10 cellular contexts compared by ENCODE assay signal in the genomic region with DNA sequence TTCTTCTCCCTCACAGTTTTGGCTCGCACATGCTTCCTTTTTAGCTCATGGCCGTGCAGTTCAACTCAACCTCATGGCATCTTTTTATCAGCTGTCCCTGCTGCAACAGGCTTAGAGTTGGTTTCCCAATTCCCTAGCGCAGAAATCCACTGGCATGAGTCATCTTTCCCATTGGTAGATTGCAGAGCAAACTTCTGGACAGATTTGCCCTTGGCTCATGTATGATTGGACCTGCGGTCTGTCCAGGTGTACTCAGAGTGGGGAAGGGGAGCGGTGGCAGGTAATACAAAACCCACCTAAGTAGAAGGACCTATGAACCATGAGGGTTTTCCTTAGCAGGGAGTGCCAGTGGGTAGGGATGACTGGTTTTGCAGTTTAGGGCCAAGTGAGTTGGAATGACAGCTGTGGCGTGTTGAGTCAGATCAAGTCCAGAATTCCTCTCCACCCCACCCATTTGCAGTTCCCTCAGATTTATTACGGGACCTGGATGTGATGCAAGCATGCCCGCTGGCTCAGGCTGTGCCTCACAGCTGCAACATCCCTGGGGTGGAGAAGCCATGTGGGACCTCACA.
DNase-seq lines count a peak whose midpoint lies in the region; ATAC-seq and TF ChIP-seq lines count a peak whose summit lies in the region.
"Had no signal": no experiment of that assay in that cellular context is flagged by ENCODE, and none has a peak within 500 bp of the region (broad histone marks: within the 10 kb centered on the region; RNA-seq: fewer than 3 reads in every experiment).

No MANE protein-coding gene starts in this region.

- H3K27me3 ChIP-seq in esophagus muscularis mucosa: no peaks in the 10 kb centered on the region
- no peaks in the 10 kb centered on the region for H3K27me3 ChIP-seq in CD4-positive, alpha-beta T cell (ENCODE audit: control insufficient read depth, insufficient read depth, low read length)

- H3K27ac Mint-ChIP-seq in nephron: peak overlapping the region in 2 of 3 experiments; percentile 35 to 62
- no peak overlapping the region for H3K27ac Mint-ChIP-seq in CD4-positive, alpha-beta T cell
- H3K27ac Mint-ChIP-seq: activated naive CD4-positive, alpha-beta T cell treated with anti-CD3 and anti-CD28 coated beads, Interleukin-2, amount 10 ng/mL, durations not matched to agents 7 days and 5 days had no signal

- H3K4me1 ChIP-seq in esophagus muscularis mucosa: peaks cover 0 to 5% (median 2%) of the 10 kb centered on the region in 4 donors

- TF ChIP-seq EP300 in esophagus muscularis mucosa (IDR thresholded peaks at IDR 0.05): no peak

- no peak overlapping the region for H3K4me3 Mint-ChIP-seq in nephron
- H3K4me3 Mint-ChIP-seq in CD4-positive, alpha-beta T cell: no peak overlapping the region
- H3K4me3 Mint-ChIP-seq: activated naive CD4-positive, alpha-beta T cell treated with anti-CD3 and anti-CD28 coated beads, Interleukin-2, amount 10 ng/mL, durations not matched to agents 7 days and 5 days had no signal

- ATAC-seq in Right ventricle myocardium inferior: peak; percentile 84
- ATAC-seq in CD4-positive, alpha-beta T cell (ENCODE audit: poor library complexity): no peak
- ATAC-seq: activated CD4-positive, CD25-positive, alpha-beta regulatory T cell treated with anti-CD3 and anti-CD28 coated beads, Interleukin-2, amount 50 U/mL, for 24 hours had no signal

- H3K4me3 ChIP-seq in esophagus muscularis mucosa: no peak overlapping the region

- no peaks in the 10 kb centered on the region for H3K36me3 ChIP-seq in esophagus muscularis mucosa

- peak overlapping the region in 3 of 4 donors; percentile 24 to 68 (median 28) for H3K27ac ChIP-seq in esophagus muscularis mucosa (replicated peaks in 1 of 4)
- H3K27ac ChIP-seq in CD4-positive, alpha-beta T cell (ENCODE audit: low read depth, low read length): no peak overlapping the region

- H3K27me3 Mint-ChIP-seq in nephron (ENCODE audit: low read depth): no peaks in the 10 kb centered on the region
- H3K27me3 Mint-ChIP-seq in CD4-positive, alpha-beta T cell: no peaks in the 10 kb centered on the region
- H3K27me3 Mint-ChIP-seq: activated naive CD4-positive, alpha-beta T cell treated with anti-CD3 and anti-CD28 coated beads, Interleukin-2, amount 10 ng/mL, durations not matched to agents 7 days and 5 days had no signal

- DNase-seq in Right ventricle myocardium inferior (ENCODE audit: missing footprints): peak; percentile 74
- DNase-seq in cardiac septum (ENCODE audit: low spot score): no peak
- peak; percentile 93 for DNase-seq in esophagus muscularis mucosa (ENCODE audit: extremely low spot score)
- no peak for DNase-seq in SHP77 treated with DMSO at 0.1 percent for 48 hours (lab: John Stamatoyannopoulos, UW)
- no peak for DNase-seq in activated CD8-positive, alpha-beta memory T cell treated with anti-CD3 and anti-CD28 coated beads, Interleukin-2, amount 50 U/mL, for 4 hours
- DNase-seq in NCI-H2171 (lab: John Stamatoyannopoulos, UW): no peak
- no peak for DNase-seq in CD4-positive, alpha-beta T cell
- DNase-seq: activated naive CD4-positive, alpha-beta T cell treated with anti-CD3 and anti-CD28 coated beads, Interleukin-2, amount 10 ng/mL, durations not matched to agents 7 days and 5 days had no signal

- intact Hi-C loops in Right ventricle myocardium inferior (cut with DNase I): no loop called here
- intact Hi-C loops in cardiac septum (cut with DNase I): loop anchor here (5.0 to 10.0 kb wide), 2 partner anchors 131 to 177 kb away; no protein-coding TSS in a partner anchor
- intact Hi-C loops in esophagus muscularis mucosa (cut with DNase I): no loop called here
- intact Hi-C loops in CD4-positive, alpha-beta T cell (cut with DNase I, micrococcal nuclease): no loop called here

- POLR2A ChIA-PET in CD4-positive, alpha-beta T cell (lab: Charles Lee): no interaction called here

- H3K36me3 Mint-ChIP-seq in nephron (ENCODE audit: low read depth): no peaks in the 10 kb centered on the region
- H3K36me3 Mint-ChIP-seq in CD4-positive, alpha-beta T cell (ENCODE audit: low read depth): no peaks in the 10 kb centered on the region
- H3K36me3 Mint-ChIP-seq: activated naive CD4-positive, alpha-beta T cell treated with anti-CD3 and anti-CD28 coated beads, Interleukin-2, amount 10 ng/mL, durations not matched to agents 7 days and 5 days had no signal

- CTCF ChIA-PET in CD4-positive, alpha-beta T cell (lab: Charles Lee): no interaction called here

- TF ChIP-seq POLR2A in esophagus muscularis mucosa (IDR thresholded peaks at IDR 0.05; ENCODE audit: low read depth): no peak

- H3K4me1 Mint-ChIP-seq in nephron: peaks cover 29% of the 10 kb centered on the region
- H3K4me1 Mint-ChIP-seq in CD4-positive, alpha-beta T cell (ENCODE audit: low read depth): no peaks in the 10 kb centered on the region
- H3K4me1 Mint-ChIP-seq: activated naive CD4-positive, alpha-beta T cell treated with anti-CD3 and anti-CD28 coated beads, Interleukin-2, amount 10 ng/mL, durations not matched to agents 7 days and 5 days had no signal

- H3K9me3 Mint-ChIP-seq in nephron: no peaks in the 10 kb centered on the region
- no peaks in the 10 kb centered on the region for H3K9me3 Mint-ChIP-seq in CD4-positive, alpha-beta T cell
- H3K9me3 Mint-ChIP-seq: activated naive CD4-positive, alpha-beta T cell treated with anti-CD3 and anti-CD28 coated beads, Interleukin-2, amount 10 ng/mL, durations not matched to agents 7 days and 5 days had no signal

- 82% methylated on average over 6 of the region's 8 CpGs for WGBS in esophagus muscularis mucosa

- no peaks in the 10 kb centered on the region for H3K9me3 ChIP-seq in esophagus muscularis mucosa
- no peaks in the 10 kb centered on the region for H3K9me3 ChIP-seq in CD4-positive, alpha-beta T cell (ENCODE audit: control insufficient read depth, low read length)

- no peak for TF ChIP-seq CTCF in esophagus muscularis mucosa (IDR thresholded peaks at IDR 0.05)
- TF ChIP-seq CTCF in nephron (IDR thresholded peaks at IDR 0.05; ENCODE audit: unreplicated experiment in 3 of 3): no peak
- no peak for TF ChIP-seq CTCF in CD4-positive, alpha-beta T cell (IDR thresholded peaks at IDR 0.05)

Comparison
In these comparisons a context has a peak if more than half of its experiments do, and no peak if none do; other contexts are left out.
1. DNase-seq: peak in Right ventricle myocardium inferior (single experiment) and esophagus muscularis mucosa (single experiment); none in cardiac septum (single experiment), SHP77 treated with DMSO at 0.1 percent for 48 hours (single experiment), activated CD8-positive, alpha-beta memory T cell treated with anti-CD3 and anti-CD28 coated beads, Interleukin-2, amount 50 U/mL, for 4 hours (single experiment), NCI-H2171 (single experiment) and CD4-positive, alpha-beta T cell (0 of 10).